ENCODE assay signal across 18 cellular contexts in genomic region chr3:113110263-113110662, GRCh38.
"Had no signal": no experiment of that assay in that cellular context is flagged by ENCODE, and none has a peak within 500 bp of the region (broad histone marks: within the 10 kb centered on the region; RNA-seq: fewer than 3 reads in every experiment).

No MANE protein-coding gene starts in this region.

- H3K36me3 Mint-ChIP-seq: activated naive CD4-positive, alpha-beta T cell treated with anti-CD3 and anti-CD28 coated beads, Interleukin-2, amount 50 U/mL, for 72 hours; naive B cell; WTC11 had no signal

- H3K27me3 Mint-ChIP-seq: activated CD8-positive, alpha-beta T cell treated with anti-CD3 and anti-CD28 coated beads for 36 hours; effector memory CD8-positive, alpha-beta T cell; naive B cell; T-helper 17 cell had no signal

- ATAC-seq: activated CD8-positive, alpha-beta T cell treated with anti-CD3 and anti-CD28 coated beads for 36 hours; activated naive CD4-positive, alpha-beta T cell treated with anti-CD3 and anti-CD28 coated beads, Interleukin-2, amount 50 U/mL, for 72 hours; activated T-cell treated with anti-CD3 and anti-CD28 coated beads, Interleukin-2, amount 50 U/mL, for 4 hours; effector memory CD8-positive, alpha-beta T cell; heart right ventricle; left cardiac atrium; lower lobe of right lung; T-helper 17 cell; WTC11 had no signal

- DNase-seq: activated CD4-positive, alpha-beta T cell treated with anti-CD3 and anti-CD28 coated beads for 4 hours; activated CD8-positive, alpha-beta T cell treated with anti-CD3 and anti-CD28 coated beads for 36 hours; activated effector memory CD4-positive, alpha-beta T cell treated with anti-CD3 and anti-CD28 coated beads, Interleukin-2, amount 50 U/mL, for 16 hours; activated T-cell treated with anti-CD3 and anti-CD28 coated beads, Interleukin-2, amount 50 U/mL, for 4 hours; central memory CD4-positive, alpha-beta T cell; effector memory CD8-positive, alpha-beta T cell; heart right ventricle; left cardiac atrium; lower lobe of right lung; naive B cell; stimulated activated CD4-positive, alpha-beta T cell treated with anti-CD3 and anti-CD28 coated beads, Interleukin-1b, Interleukin-23, amount 100 ng/mL, for 48 hours; stomach; T-helper 17 cell had no signal

- H3K27ac Mint-ChIP-seq: activated CD8-positive, alpha-beta T cell treated with anti-CD3 and anti-CD28 coated beads for 36 hours; T-helper 17 cell; WTC11 had no signal

- H3K27ac ChIP-seq: epithelial cell of prostate, heart right ventricle, lower lobe of right lung, neutrophil, stomach, thoracic aorta had no signal

- H3K4me1 Mint-ChIP-seq: naive B cell had no signal

- H3K4me1 ChIP-seq: heart right ventricle, lower lobe of right lung, stomach had no signal

- H3K36me3 ChIP-seq: heart right ventricle, lower lobe of right lung, neutrophil, stomach, thoracic aorta had no signal

- H3K9me3 ChIP-seq: heart right ventricle, lower lobe of right lung, neutrophil, stomach, thoracic aorta had no signal

- H3K4me3 Mint-ChIP-seq: activated CD8-positive, alpha-beta T cell treated with anti-CD3 and anti-CD28 coated beads for 36 hours; activated T-cell treated with anti-CD3 and anti-CD28 coated beads, Interleukin-2, amount 50 U/mL, for 4 hours; effector memory CD8-positive, alpha-beta T cell; naive B cell; T-helper 17 cell; WTC11 had no signal

- H3K9me3 Mint-ChIP-seq: activated CD8-positive, alpha-beta T cell treated with anti-CD3 and anti-CD28 coated beads for 36 hours; activated naive CD4-positive, alpha-beta T cell treated with anti-CD3 and anti-CD28 coated beads, Interleukin-2, amount 50 U/mL, for 72 hours; activated T-cell treated with anti-CD3 and anti-CD28 coated beads, Interleukin-2, amount 50 U/mL, for 4 hours; effector memory CD8-positive, alpha-beta T cell; naive B cell had no signal

- H3K27me3 ChIP-seq: heart right ventricle, neutrophil, stomach had no signal

- H3K4me3 ChIP-seq: heart right ventricle, lower lobe of right lung, stomach, thoracic aorta had no signal
